13 cellular contexts compared by ENCODE assay signal in genomic region chr6:38316099-38316868, GRCh38.
DNase-seq lines count a peak whose midpoint lies in the region; ATAC-seq and TF ChIP-seq lines count a peak whose summit lies in the region.
"Had no signal": no experiment of that assay in that cellular context is flagged by ENCODE, and none has a peak within 500 bp of the region (broad histone marks: within the 10 kb centered on the region; RNA-seq: fewer than 3 reads in every experiment).

No MANE protein-coding gene starts in this region.

- H3F3A ChIP-seq in GM23248 (ENCODE audit: insufficient read depth) = no peaks in the 10 kb centered on the region

- no peak for TF ChIP-seq POLR2A in vagina (IDR thresholded peaks at IDR 0.05)

- 94% methylated on average over 1 of the region's 1 CpG for WGBS in GM23248 (ENCODE audit: low coverage in 1 of 2, low lambda C conversion rate in 2 of 2, missing lambda C conversion rate in 2 of 2), 2 experiments

- H3K27me3 ChIP-seq in GM23248 (replicated peaks; ENCODE audit: insufficient read depth) (no peaks in the 10 kb centered on the region), vagina (no peaks in the 10 kb centered on the region)

- H3K27ac ChIP-seq in GM23248 = no peak overlapping the region
- no peak overlapping the region for H3K27ac ChIP-seq in vagina

- H3K36me3 ChIP-seq in GM23248 (ENCODE audit: low read depth) (no peaks in the 10 kb centered on the region), vagina (no peaks in the 10 kb centered on the region)

- intact Hi-C loops in vagina (cut with DNase I) = no loop called here

- no peak overlapping the region for H3K4me3 ChIP-seq in GM23248
- H3K4me3 ChIP-seq in vagina = no peak overlapping the region

- ATAC-seq in GM18520 (IDR thresholded peaks at IDR 0.05; ENCODE audit: unreplicated experiment) (peak; percentile 44), GM21515 (IDR thresholded peaks at IDR 0.05; ENCODE audit: unreplicated experiment) (peak; percentile 60), HG03135 (IDR thresholded peaks at IDR 0.05; ENCODE audit: unreplicated experiment) (peak; percentile 70), GM18873 (IDR thresholded peaks at IDR 0.05; ENCODE audit: low FRiP score, unreplicated experiment) (no peak)
- ATAC-seq: activated CD4-positive, CD25-positive, alpha-beta regulatory T cell treated with anti-CD3 and anti-CD28 coated beads, Interleukin-2, amount 50 U/mL, for 24 hours had no signal

- H3K4me2 ChIP-seq in GM23248 (ENCODE audit: unreplicated experiment) = no peak overlapping the region

- no peak for TF ChIP-seq CTCF in vagina (IDR thresholded peaks at IDR 0.05)

- in situ Hi-C loops in GM23248 (cut with MboI) = no loop called here

- H3K9me3 ChIP-seq in GM23248 (ENCODE audit: low read depth) = no peaks in the 10 kb centered on the region
- no peaks in the 10 kb centered on the region for H3K9me3 ChIP-seq in vagina

- no peaks in the 10 kb centered on the region for H4K20me1 ChIP-seq in GM23248 (ENCODE audit: insufficient read depth)

- H2AFZ ChIP-seq in GM23248 = no peak overlapping the region

- H3K79me2 ChIP-seq in GM23248 (ENCODE audit: insufficient read depth) = no peaks in the 10 kb centered on the region

- no peaks in the 10 kb centered on the region for H3K4me1 ChIP-seq in GM23248 (ENCODE audit: insufficient read depth)
- H3K4me1 ChIP-seq in vagina = no peaks in the 10 kb centered on the region

- H3K9ac ChIP-seq in GM23248 = no peak overlapping the region

- peak; percentile 30 for DNase-seq in kidney tubule cell (ENCODE audit: low spot score)
- DNase-seq in GM23248 = no peak
- DNase-seq in SW 1271 (lab: John Stamatoyannopoulos, UW) = no peak
- no peak for DNase-seq in vagina (ENCODE audit: extremely low spot score in 2 of 2)
- DNase-seq: activated CD8-positive, alpha-beta memory T cell treated with anti-CD3 and anti-CD28 coated beads, Interleukin-2, amount 50 U/mL, for 48 hours; caudate nucleus; endodermal cell; nucleus accumbens had no signal

- H3K9me2 ChIP-seq in GM23248 (ENCODE audit: insufficient read depth) = no peaks in the 10 kb centered on the region
